23 cellular contexts compared by ENCODE assay signal in genomic region chr11:95293116-95293515, GRCh38.
"Had no signal": no experiment of that assay in that cellular context is flagged by ENCODE, and none has a peak within 500 bp of the region (broad histone marks: within the 10 kb centered on the region; RNA-seq: fewer than 3 reads in every experiment).

No MANE protein-coding gene starts in this region.

- DNase-seq: activated CD4-positive, alpha-beta memory T cell treated with anti-CD3 and anti-CD28 coated beads for 36 hours; activated CD4-positive, alpha-beta T cell treated with anti-CD3 and anti-CD28 coated beads for 1 hour; activated CD4-positive, alpha-beta T cell treated with anti-CD3 and anti-CD28 coated beads, Interleukin-2, amount 10 ng/mL, durations not matched to agents 7 days and 5 days; activated CD8-positive, alpha-beta memory T cell treated with anti-CD3 and anti-CD28 coated beads for 24 hours; activated gamma-delta T cell treated with Interleukin-2 at 50 U/mL for 16 hours; activated naive CD4-positive, alpha-beta T cell treated with anti-CD3 and anti-CD28 coated beads, Interleukin-2, amount 10 ng/mL, durations not matched to agents 7 days and 5 days; activated naive CD8-positive, alpha-beta T cell treated with anti-CD3 and anti-CD28 coated beads for 36 hours; activated T-cell treated with anti-CD3 and anti-CD28 coated beads, Interleukin-2, amount 50 U/mL, for 72 hours; brain microvascular endothelial cell; Karpas-422; MM.1S; NCI-H1105 treated with DMSO at 0.1 percent for 48 hours; NCI-H1436 treated with DMSO at 0.1 percent for 48 hours; NCI-H187; NCI-H2081 treated with DMSO at 0.1 percent for 48 hours; NCI-H446; NCI-H524; PC-9; SHP77 treated with DMSO at 0.1 percent for 48 hours had no signal

- H3K4me1 Mint-ChIP-seq: activated naive CD8-positive, alpha-beta T cell treated with anti-CD3 and anti-CD28 coated beads for 36 hours had no signal

- H3K27me3 ChIP-seq: brain microvascular endothelial cell, cardiac muscle cell had no signal

- H3K27me3 Mint-ChIP-seq: activated CD4-positive, alpha-beta memory T cell treated with anti-CD3 and anti-CD28 coated beads for 36 hours; activated naive CD8-positive, alpha-beta T cell treated with anti-CD3 and anti-CD28 coated beads for 36 hours had no signal

- H3K4me3 ChIP-seq: cardiac muscle cell, K562, PC-9 had no signal

- H3K27ac Mint-ChIP-seq: activated CD4-positive, alpha-beta memory T cell treated with anti-CD3 and anti-CD28 coated beads for 36 hours; activated CD4-positive, alpha-beta T cell treated with anti-CD3 and anti-CD28 coated beads, Interleukin-2, amount 10 ng/mL, durations not matched to agents 7 days and 5 days; activated naive CD4-positive, alpha-beta T cell treated with anti-CD3 and anti-CD28 coated beads, Interleukin-2, amount 10 ng/mL, durations not matched to agents 7 days and 5 days; activated naive CD8-positive, alpha-beta T cell treated with anti-CD3 and anti-CD28 coated beads for 36 hours; activated T-cell treated with anti-CD3 and anti-CD28 coated beads, Interleukin-2, amount 50 U/mL, for 72 hours; activated T-helper 2 cell treated with anti-CD3 and anti-CD28 coated beads, Interferon-gamma antibody, Interleukin-2, Interleukin-4, amounts not matched to agents 10 μg/mL and 5 μg/mL and 100 μg/mL, durations not matched to agents 14 hours and 24 hours and 36 hours; T-helper 1 cell treated with Interleukin-12 subunit alpha and Interleukin-12 subunit beta and Interleukin-4 antibody, amounts not matched to agents 30 μg/mL and 1 μg/mL, for 36 hours had no signal

- H3K9me3 Mint-ChIP-seq: activated CD4-positive, alpha-beta memory T cell treated with anti-CD3 and anti-CD28 coated beads for 36 hours; activated CD4-positive, alpha-beta T cell treated with anti-CD3 and anti-CD28 coated beads, Interleukin-2, amount 10 ng/mL, durations not matched to agents 7 days and 5 days; activated naive CD4-positive, alpha-beta T cell treated with anti-CD3 and anti-CD28 coated beads, Interleukin-2, amount 10 ng/mL, durations not matched to agents 7 days and 5 days; activated naive CD8-positive, alpha-beta T cell treated with anti-CD3 and anti-CD28 coated beads for 36 hours; activated T-cell treated with anti-CD3 and anti-CD28 coated beads, Interleukin-2, amount 50 U/mL, for 72 hours; activated T-helper 2 cell treated with anti-CD3 and anti-CD28 coated beads, Interferon-gamma antibody, Interleukin-2, Interleukin-4, amounts not matched to agents 10 μg/mL and 5 μg/mL and 100 μg/mL, durations not matched to agents 14 hours and 24 hours and 36 hours; T-helper 1 cell treated with Interleukin-12 subunit alpha and Interleukin-12 subunit beta and Interleukin-4 antibody, amounts not matched to agents 30 μg/mL and 1 μg/mL, for 36 hours had no signal

- H3K27ac ChIP-seq: brain microvascular endothelial cell, cardiac muscle cell, PC-9 had no signal

- ATAC-seq: activated T-cell treated with anti-CD3 and anti-CD28 coated beads, Interleukin-2, amount 50 U/mL, for 72 hours; K562 had no signal

- H3K36me3 Mint-ChIP-seq: activated CD4-positive, alpha-beta memory T cell treated with anti-CD3 and anti-CD28 coated beads for 36 hours; activated naive CD4-positive, alpha-beta T cell treated with anti-CD3 and anti-CD28 coated beads, Interleukin-2, amount 10 ng/mL, durations not matched to agents 7 days and 5 days; activated naive CD8-positive, alpha-beta T cell treated with anti-CD3 and anti-CD28 coated beads for 36 hours had no signal

- H3K4me3 Mint-ChIP-seq: activated CD4-positive, alpha-beta memory T cell treated with anti-CD3 and anti-CD28 coated beads for 36 hours; activated CD4-positive, alpha-beta T cell treated with anti-CD3 and anti-CD28 coated beads, Interleukin-2, amount 10 ng/mL, durations not matched to agents 7 days and 5 days; activated naive CD4-positive, alpha-beta T cell treated with anti-CD3 and anti-CD28 coated beads, Interleukin-2, amount 10 ng/mL, durations not matched to agents 7 days and 5 days; activated naive CD8-positive, alpha-beta T cell treated with anti-CD3 and anti-CD28 coated beads for 36 hours; activated T-cell treated with anti-CD3 and anti-CD28 coated beads, Interleukin-2, amount 50 U/mL, for 72 hours; T-helper 1 cell treated with Interleukin-12 subunit alpha and Interleukin-12 subunit beta and Interleukin-4 antibody, amounts not matched to agents 30 μg/mL and 1 μg/mL, for 36 hours had no signal

- FAIRE-seq: K562 had no signal

- H2AFZ ChIP-seq: PC-9 had no signal

- H3K36me3 ChIP-seq: brain microvascular endothelial cell, cardiac muscle cell had no signal

- H3K4me2 ChIP-seq: PC-9 had no signal
